8 cellular contexts compared by ENCODE assay signal in the genomic region with DNA sequence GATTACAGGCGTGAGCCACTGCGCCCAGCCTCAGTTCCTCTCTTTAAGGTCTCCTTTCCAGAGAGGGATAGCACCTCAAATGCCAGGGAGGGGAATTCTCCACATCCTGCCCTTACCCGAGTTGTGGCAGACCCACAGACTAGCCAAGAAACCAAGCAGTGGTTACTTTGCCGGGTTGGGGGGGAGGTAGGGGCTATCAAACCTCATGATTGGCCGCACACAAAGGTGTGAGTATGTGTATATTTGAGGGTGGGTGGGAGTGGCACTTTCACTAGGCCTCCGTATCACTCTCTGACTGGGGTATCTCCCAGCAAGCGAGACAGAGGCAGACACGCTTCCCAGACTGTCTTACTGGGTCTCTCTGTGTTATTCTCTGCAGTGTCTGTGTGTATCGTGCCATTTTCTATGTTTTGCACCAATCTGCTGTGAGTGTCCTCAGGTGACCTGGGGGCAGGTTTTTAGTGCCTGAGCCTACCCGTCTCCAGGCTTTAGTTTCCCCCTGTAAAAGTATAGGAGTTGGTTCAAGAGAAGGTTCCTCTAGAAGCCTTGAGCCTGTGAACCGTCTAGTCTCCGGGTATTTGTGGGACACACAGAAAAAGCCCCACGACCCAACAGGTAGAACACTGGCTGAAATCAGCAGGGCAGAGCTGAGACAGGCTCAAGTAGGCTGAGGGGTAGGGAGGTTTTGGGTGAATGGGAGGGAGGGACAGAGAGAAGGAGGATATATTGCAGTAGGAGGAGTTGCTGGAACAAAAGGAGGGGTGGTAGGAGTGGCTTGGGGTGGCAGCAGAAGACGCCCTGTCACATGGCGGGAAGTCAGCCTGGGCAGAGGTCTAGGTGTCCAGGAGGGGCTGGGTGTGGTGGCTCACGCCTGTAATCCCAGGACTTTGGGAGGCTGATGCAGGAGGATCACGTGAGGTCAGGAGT. TPM values are rescaled to one million over a fixed set of nuclear protein-coding genes. Genes with fewer than 3 reads are reported as not detected.
DNase-seq lines count a peak whose midpoint lies in the region; ATAC-seq and TF ChIP-seq lines count a peak whose summit lies in the region.

No MANE protein-coding gene starts in this region.

- H3K27me3 Mint-ChIP-seq in stimulated activated memory B cell treated with anti-CD40 and anti-IgM and Interleukin-4, amounts not matched to agents 10 μg/mL and 1 μg/mL and 100 μg/mL, for 72 hours, result no peaks in the 10 kb centered on the region

- H3K27ac Mint-ChIP-seq in stimulated activated memory B cell treated with anti-CD40 and anti-IgM and Interleukin-4, amounts not matched to agents 10 μg/mL and 1 μg/mL and 100 μg/mL, for 72 hours, result peak overlapping the region; percentile 94

- peaks cover 16% of the 10 kb centered on the region for H3K36me3 Mint-ChIP-seq in stimulated activated memory B cell treated with anti-CD40 and anti-IgM and Interleukin-4, amounts not matched to agents 10 μg/mL and 1 μg/mL and 100 μg/mL, for 72 hours

- H3K27me3 ChIP-seq in WERI-Rb-1 (ENCODE audit: insufficient read depth, low read depth, severe bottlenecking), result no peaks in the 10 kb centered on the region
- no peaks in the 10 kb centered on the region for H3K27me3 ChIP-seq in gastroesophageal sphincter

- H3K4me3 Mint-ChIP-seq in stimulated activated memory B cell treated with anti-CD40 and anti-IgM and Interleukin-4, amounts not matched to agents 10 μg/mL and 1 μg/mL and 100 μg/mL, for 72 hours, result no peak overlapping the region

- TF ChIP-seq CTCF in WERI-Rb-1 (IDR thresholded peaks at IDR 0.05; ENCODE audit: low read depth, low read length), result no peak
- no peak for TF ChIP-seq CTCF in gastroesophageal sphincter (IDR thresholded peaks at IDR 0.05)

- peak; percentile 44 for DNase-seq in activated naive CD4-positive, alpha-beta T cell treated with Interleukin-2 at 50 U/mL for 16 hours
- no peak for DNase-seq in activated naive CD4-positive, alpha-beta T cell (lab: John Stamatoyannopoulos, UW)
- DNase-seq in WERI-Rb-1 (peak; percentile 58), NCI-H446 (lab: John Stamatoyannopoulos, UW) (no peak), posterior cingulate gyrus (no peak)
- no peak for DNase-seq in activated CD8-positive, alpha-beta memory T cell treated with anti-CD3 and anti-CD28 coated beads, Interleukin-2, amount 50 U/mL, for 48 hours

- WGBS in gastroesophageal sphincter (ENCODE audit: low coverage in 1 of 2), 2 donors, result 7 to 8% methylated on average over 5 to 11 of the region's 17 CpGs

- no peak for TF ChIP-seq EP300 in gastroesophageal sphincter (IDR thresholded peaks at IDR 0.05)

- no peaks in the 10 kb centered on the region for H3K9me3 ChIP-seq in WERI-Rb-1 (ENCODE audit: severe bottlenecking)
- no peaks in the 10 kb centered on the region for H3K9me3 ChIP-seq in gastroesophageal sphincter

- peaks cover 36 to 100% (median 83%) of the 10 kb centered on the region in 3 donors for H3K4me1 ChIP-seq in gastroesophageal sphincter

- H3K4me3 ChIP-seq in WERI-Rb-1 (ENCODE audit: low read depth, low read length) (no peak overlapping the region), gastroesophageal sphincter (peak overlapping the region in 1 of 2 donors; percentile 93)

- intact Hi-C loops in posterior cingulate gyrus (cut with DNase I), result no loop called here

- H3K27ac ChIP-seq in WERI-Rb-1 (peak overlapping the region; percentile 93), gastroesophageal sphincter (peak overlapping the region; percentile 94 to 100 (median 100))

- peaks cover 82% of the 10 kb centered on the region for H3K4me1 Mint-ChIP-seq in stimulated activated memory B cell treated with anti-CD40 and anti-IgM and Interleukin-4, amounts not matched to agents 10 μg/mL and 1 μg/mL and 100 μg/mL, for 72 hours

- H3K9me3 Mint-ChIP-seq in stimulated activated memory B cell treated with anti-CD40 and anti-IgM and Interleukin-4, amounts not matched to agents 10 μg/mL and 1 μg/mL and 100 μg/mL, for 72 hours, result no peaks in the 10 kb centered on the region

- ATAC-seq in gastroesophageal sphincter, result no peak
- no peak for ATAC-seq in stimulated activated memory B cell treated with anti-CD40 and anti-IgM and Interleukin-4, amounts not matched to agents 10 μg/mL and 1 μg/mL and 100 μg/mL, for 72 hours

- peaks cover 12% of the 10 kb centered on the region for H3K36me3 ChIP-seq in WERI-Rb-1
- H3K36me3 ChIP-seq in gastroesophageal sphincter, result peaks cover 0 to 5% of the 10 kb centered on the region in 2 donors

- TF ChIP-seq POLR2A in gastroesophageal sphincter (IDR thresholded peaks at IDR 0.05), result peak; percentile 33 to 38

RNA-seq across cellular contexts. Expression of a gene that starts 10.3 kb away (rescaled TPM):
- total RNA-seq in gastroesophageal sphincter, result 100 to 1,000 TPM; 327 to 617 (median 519) TPM

RNA-seq across cellular contexts. Expression of a gene that starts 28.6 kb away (rescaled TPM):
- 1 to 10 TPM; 1.7 to 7.5 (median 3.4) TPM for total RNA-seq in gastroesophageal sphincter

RNA-seq across cellular contexts. Expression of a gene that starts 42.6 kb away (rescaled TPM):
- total RNA-seq in gastroesophageal sphincter, result under 1 TPM; under 0.01 to 0.78 (median 0.52) TPM

Comparison
In these comparisons a context has a peak if more than half of its experiments do, and no peak if none do; other contexts are left out.
1. DNase-seq: peak in activated naive CD4-positive, alpha-beta T cell treated with Interleukin-2 at 50 U/mL for 16 hours (single experiment) and WERI-Rb-1 (single experiment); none in activated naive CD4-positive, alpha-beta T cell (0 of 4), NCI-H446 (0 of 2), posterior cingulate gyrus (0 of 10) and activated CD8-positive, alpha-beta memory T cell treated with anti-CD3 and anti-CD28 coated beads, Interleukin-2, amount 50 U/mL, for 48 hours (single experiment).